ENCODE assay signal across 8 cellular contexts in genomic region chr1:23548704-23549143, GRCh38. TPM values are rescaled to one million over a fixed set of nuclear protein-coding genes. Genes with fewer than 3 reads are reported as not detected.
A peak's percentile ranks its signal among the peaks of the same experiment; 100 is the strongest.
DNase-seq lines count a peak whose midpoint lies in the region; ATAC-seq and TF ChIP-seq lines count a peak whose summit lies in the region.

No MANE protein-coding gene starts in this region.

- no peak overlapping the region for H3K4me3 ChIP-seq in sigmoid colon
- H3K4me3 ChIP-seq in smooth muscle cell: no peak overlapping the region

- peaks cover 0 to 4% (median 1%) of the 10 kb centered on the region in 4 donors for H3K4me1 ChIP-seq in sigmoid colon
- H3K4me1 ChIP-seq in smooth muscle cell (ENCODE audit: low read depth): peaks cover 8% of the 10 kb centered on the region

- H3K4me1 Mint-ChIP-seq in activated B cell treated with CpG ODN at 0.5 μM for 24 hours (peaks cover 38% of the 10 kb centered on the region), CD14-positive monocyte (no peaks in the 10 kb centered on the region)

- no peaks in the 10 kb centered on the region for H3K36me3 Mint-ChIP-seq in activated B cell treated with CpG ODN at 0.5 μM for 24 hours (ENCODE audit: low read depth)
- peaks cover 0 to 1% of the 10 kb centered on the region in 2 donors for H3K36me3 Mint-ChIP-seq in CD14-positive monocyte

- peak; percentile 67 for ATAC-seq in activated B cell treated with CpG ODN at 0.5 μM for 24 hours (ENCODE audit: low read depth)
- ATAC-seq in left cardiac atrium: peak; percentile 41 to 62
- no peak for ATAC-seq in GM18858 (IDR thresholded peaks at IDR 0.05; ENCODE audit: unreplicated experiment)

- H3K4me3 Mint-ChIP-seq in activated B cell treated with CpG ODN at 0.5 μM for 24 hours (no peak overlapping the region), CD14-positive monocyte (no peak overlapping the region)

- H3K27me3 ChIP-seq in sigmoid colon: no peaks in the 10 kb centered on the region
- no peaks in the 10 kb centered on the region for H3K27me3 ChIP-seq in smooth muscle cell (ENCODE audit: low read depth)

- no peaks in the 10 kb centered on the region for H3K79me2 ChIP-seq in smooth muscle cell (ENCODE audit: low read depth)

- TF ChIP-seq POLR2A in sigmoid colon (IDR thresholded peaks at IDR 0.05): no peak

- intact Hi-C loops in activated B cell treated with CpG ODN at 0.5 μM for 24 hours (cut with micrococcal nuclease): no loop called here
- intact Hi-C loops in left cardiac atrium (cut with DNase I): no loop called here
- intact Hi-C loops in sigmoid colon (cut with DNase I): loop anchor here (5.0 kb wide), 1 partner anchor 34 kb away; no protein-coding TSS in a partner anchor
- intact Hi-C loops in CD14-positive monocyte (cut with micrococcal nuclease): no loop called here

- H3K36me3 ChIP-seq in sigmoid colon (no peaks in the 10 kb centered on the region), smooth muscle cell (ENCODE audit: low read depth) (no peaks in the 10 kb centered on the region)

- H3K27ac ChIP-seq in sigmoid colon: peak overlapping the region in 1 of 4 donors; percentile 35
- no peak overlapping the region for H3K27ac ChIP-seq in smooth muscle cell (ENCODE audit: low read depth)

- POLR2A ChIA-PET in activated B cell treated with CpG ODN at 0.5 μM for 24 hours (lab: Charles Lee): interaction anchor here (0.6 to 36.4 kb wide), 5 partner anchors 10 to 373 kb away, joined by 4 to 1151 read pairs (median 23); partner anchors contain the start of gene ID3

- whole genome bisulfite sequencing in sigmoid colon, 2 donors: 76% methylated on average over 9 of the region's 9 CpGs
- 78% methylated on average over 9 of the region's 9 CpGs for WGBS in smooth muscle cell (ENCODE audit: low lambda C conversion rate)

- H3K9me3 Mint-ChIP-seq in activated B cell treated with CpG ODN at 0.5 μM for 24 hours (no peaks in the 10 kb centered on the region), CD14-positive monocyte (peaks cover 0 to 7% (median 1%) of the 10 kb centered on the region in 7 donors)

- no peak for TF ChIP-seq EP300 in sigmoid colon (IDR thresholded peaks at IDR 0.05)

- no peaks in the 10 kb centered on the region for H4K20me1 ChIP-seq in smooth muscle cell (ENCODE audit: low read depth)

- peak; percentile 54 for DNase-seq in EH (ENCODE audit: low read depth)
- DNase-seq in activated B cell treated with CpG ODN at 0.5 μM for 24 hours: no peak
- peak; percentile 82 for DNase-seq in left cardiac atrium
- peak; percentile 83 for DNase-seq in sigmoid colon
- no peak for DNase-seq in CD14-positive monocyte (ENCODE audit: low spot score)
- no peak for DNase-seq in smooth muscle cell (lab: John Stamatoyannopoulos, UW; ENCODE audit: unreplicated experiment)
- DNase-seq in NCI-H510A treated with DMSO at 0.1 percent for 48 hours (lab: John Stamatoyannopoulos, UW): no peak

- no peak overlapping the region for H3K9ac ChIP-seq in smooth muscle cell (ENCODE audit: low read depth)

- H3K27ac Mint-ChIP-seq in activated B cell treated with CpG ODN at 0.5 μM for 24 hours (peak overlapping the region; percentile 75), CD14-positive monocyte (no peak overlapping the region)

- H3F3A ChIP-seq in smooth muscle cell (ENCODE audit: low read depth): no peaks in the 10 kb centered on the region

- CTCF ChIA-PET in activated B cell treated with CpG ODN at 0.5 μM for 24 hours (lab: Charles Lee): interaction anchor here (0.8 to 31.5 kb wide), 7 partner anchors 9 to 87 kb away, joined by 3 to 872 read pairs (median 3); partner anchors contain the start of gene ID3

- H2AFZ ChIP-seq in smooth muscle cell (ENCODE audit: low read depth): no peak overlapping the region

- TF ChIP-seq CTCF in activated B cell treated with CpG ODN at 0.5 μM for 24 hours (IDR thresholded peaks at IDR 0.05) (no peak), sigmoid colon (IDR thresholded peaks at IDR 0.05) (no peak), CD14-positive monocyte (IDR thresholded peaks at IDR 0.05) (no peak), smooth muscle cell (IDR thresholded peaks at IDR 0.05; ENCODE audit: borderline replicate concordance, insufficient read depth, poor library complexity, severe bottlenecking) (no peak)

- no peak overlapping the region for H3K4me2 ChIP-seq in smooth muscle cell

- no peaks in the 10 kb centered on the region for H3K9me3 ChIP-seq in sigmoid colon
- no peaks in the 10 kb centered on the region for H3K9me3 ChIP-seq in smooth muscle cell (replicated peaks; ENCODE audit: low read depth)

- no peaks in the 10 kb centered on the region for H3K27me3 Mint-ChIP-seq in activated B cell treated with CpG ODN at 0.5 μM for 24 hours
- peaks cover 31 to 46% (median 39%) of the 10 kb centered on the region in 3 donors for H3K27me3 Mint-ChIP-seq in CD14-positive monocyte (ENCODE audit: low read depth in 3 of 3)

RNA-seq across cellular contexts. Expression of gene ID3, which starts 10.6 kb away (rescaled TPM):
- total RNA-seq in activated B cell treated with CpG ODN at 0.5 μM for 24 hours: 195 and 205 TPM in 2 replicates
- total RNA-seq in left cardiac atrium: 100 to 1,000 TPM; 119 to 172 TPM
- total RNA-seq in sigmoid colon: 100 to 1,000 TPM in 2 of 4 donors, 10 to 100 TPM in 2; 72.1 to 144 (median 92.6) TPM
- 100 to 1,000 TPM; 114 to 232 (median 220) TPM for polyA plus RNA-seq in sigmoid colon
- 1 to 10 TPM; 1.1 to 2.5 TPM for polyA plus RNA-seq in CD14-positive monocyte
- 629 and 752 TPM in 2 replicates for total RNA-seq in smooth muscle cell
- polyA plus RNA-seq in smooth muscle cell: 929 and 1,018 TPM in 2 replicates

RNA-seq across cellular contexts. Expression of gene E2F2, which starts 17.7 kb away (rescaled TPM):
- 2.4 and 3.4 TPM in 2 replicates for total RNA-seq in activated B cell treated with CpG ODN at 0.5 μM for 24 hours
- total RNA-seq in left cardiac atrium: 1 to 10 TPM in 1 of 2 donors, under 1 TPM in 1; 0.18 to 1.3 TPM
- under 1 TPM in 2 of 4 donors, not detected in 2; 0.14 to 0.28 TPM for total RNA-seq in sigmoid colon
- 10 to 100 TPM in 1 of 3 donors, 1 to 10 TPM in 2; 2.4 to 10.6 (median 6.0) TPM for polyA plus RNA-seq in sigmoid colon
- 1 to 10 TPM in 1 of 2 donors, under 1 TPM in 1; 0.24 to 1.8 TPM for polyA plus RNA-seq in CD14-positive monocyte
- total RNA-seq in smooth muscle cell: 0.63 and 1.2 TPM in 2 replicates
- 1.4 and 2.1 TPM in 2 replicates for polyA plus RNA-seq in smooth muscle cell

Comparison
In these comparisons a context has a peak if more than half of its experiments do, and no peak if none do; other contexts are left out.
1. DNase-seq: peak in EH (single experiment), left cardiac atrium (single experiment) and sigmoid colon (single experiment); none in activated B cell treated with CpG ODN at 0.5 μM for 24 hours (single experiment), CD14-positive monocyte (single experiment), smooth muscle cell (single experiment) and NCI-H510A treated with DMSO at 0.1 percent for 48 hours (single experiment).